26 cellular contexts compared by ENCODE assay signal in genomic region chrX:30863969-30864368, GRCh38. TPM values are rescaled to one million over a fixed set of nuclear protein-coding genes. Genes with fewer than 3 reads are reported as not detected.
DNase-seq lines count a peak whose midpoint lies in the region; ATAC-seq and TF ChIP-seq lines count a peak whose summit lies in the region.
"Had no signal": no experiment of that assay in that cellular context is flagged by ENCODE, and none has a peak within 500 bp of the region (broad histone marks: within the 10 kb centered on the region; RNA-seq: fewer than 3 reads in every experiment).

No MANE protein-coding gene starts in this region.

- no peaks in the 10 kb centered on the region for H3K36me3 Mint-ChIP-seq in neural crest cell (ENCODE audit: low read depth)

- peak overlapping the region in 2 of 12 donors; percentile 9 to 33 for H3K27ac ChIP-seq in heart left ventricle
- H3K27ac ChIP-seq: neutrophil, right lobe of liver, RWPE1, suprapubic skin had no signal

- H3K9me3 ChIP-seq in heart left ventricle = no peaks in the 10 kb centered on the region
- H3K9me3 ChIP-seq: MG63, neutrophil, right lobe of liver, SK-N-SH, suprapubic skin had no signal

- no peak for TF ChIP-seq CTCF in heart left ventricle (IDR thresholded peaks at IDR 0.05)
- no peak for TF ChIP-seq CTCF in neural crest cell (conservative IDR thresholded peaks at IDR 0.05)

- peak; percentile 47 for DNase-seq in CD1c-positive myeloid dendritic cell (ENCODE audit: extremely low spot score)
- peak in 4 of 5 donors; percentile 6 to 41 (median 22) for DNase-seq in heart left ventricle
- DNase-seq in neural crest cell (ENCODE audit: low read depth, low spot score) = no peak
- DNase-seq in A172 (ENCODE audit: low spot score) = no peak
- no peak for DNase-seq in DMS 273 treated with DMSO at 0.1 percent for 48 hours (lab: John Stamatoyannopoulos, UW)
- DNase-seq: activated CD4-positive, alpha-beta T cell treated with anti-CD3 and anti-CD28 coated beads for 36 hours; activated CD8-positive, alpha-beta memory T cell treated with anti-CD3 and anti-CD28 coated beads for 24 hours; activated effector memory CD4-positive, alpha-beta T cell treated with anti-CD3 and anti-CD28 coated beads, Interleukin-2, amount 50 U/mL, for 16 hours; activated naive CD8-positive, alpha-beta T cell treated with anti-CD3 and anti-CD28 coated beads for 36 hours; CD4-positive, alpha-beta T cell; central memory CD4-positive, alpha-beta T cell; mesendoderm; MG63; NCI-H1417 treated with DMSO at 0.1 percent for 48 hours; NCI-H2081 treated with DMSO at 0.1 percent for 48 hours; NCI-H345; right lobe of liver; SK-N-SH; stimulated activated naive CD4-positive, alpha-beta T cell; T-helper 17 cell had no signal

- H3K4me1 Mint-ChIP-seq in neural crest cell = no peaks in the 10 kb centered on the region
- H3K4me1 Mint-ChIP-seq: activated CD4-positive, alpha-beta T cell treated with anti-CD3 and anti-CD28 coated beads for 36 hours; T-helper 17 cell had no signal

- H3K4me3 ChIP-seq in heart left ventricle = no peak overlapping the region
- H3K4me3 ChIP-seq: MG63, right lobe of liver, suprapubic skin had no signal

- H3K27me3 Mint-ChIP-seq in neural crest cell (ENCODE audit: low read depth) = no peaks in the 10 kb centered on the region
- H3K27me3 Mint-ChIP-seq: activated CD4-positive, alpha-beta T cell treated with anti-CD3 and anti-CD28 coated beads for 36 hours; activated naive CD8-positive, alpha-beta T cell treated with anti-CD3 and anti-CD28 coated beads for 36 hours; CD4-positive, alpha-beta T cell; T-helper 17 cell had no signal

- H3K4me1 ChIP-seq in heart left ventricle = peaks cover 0 to 4% (median 0%) of the 10 kb centered on the region in 12 donors
- H3K4me1 ChIP-seq: right lobe of liver, suprapubic skin had no signal

- no peaks in the 10 kb centered on the region for H3K9me3 Mint-ChIP-seq in neural crest cell
- H3K9me3 Mint-ChIP-seq: activated naive CD8-positive, alpha-beta T cell treated with anti-CD3 and anti-CD28 coated beads for 36 hours; CD4-positive, alpha-beta T cell had no signal

- H3K27ac Mint-ChIP-seq in neural crest cell (ENCODE audit: unreplicated experiment) = peak overlapping the region; percentile 19
- H3K27ac Mint-ChIP-seq: activated CD4-positive, alpha-beta T cell treated with anti-CD3 and anti-CD28 coated beads for 36 hours; activated naive CD8-positive, alpha-beta T cell treated with anti-CD3 and anti-CD28 coated beads for 36 hours; CD4-positive, alpha-beta T cell; T-helper 17 cell had no signal

- no peak overlapping the region for H3K4me3 Mint-ChIP-seq in neural crest cell
- H3K4me3 Mint-ChIP-seq: activated CD4-positive, alpha-beta T cell treated with anti-CD3 and anti-CD28 coated beads for 36 hours; activated naive CD8-positive, alpha-beta T cell treated with anti-CD3 and anti-CD28 coated beads for 36 hours; CD4-positive, alpha-beta T cell; T-helper 17 cell had no signal

- WGBS in heart left ventricle, 4 donors = 40 to 92% (median 71%) methylated on average over 1 of the region's 1 CpG

- ATAC-seq in HG03432 (IDR thresholded peaks at IDR 0.05; ENCODE audit: unreplicated experiment) (peak; percentile 42), heart left ventricle (peak in 3 of 4 donors; percentile 68 to 87 (median 80)), GM21737 (IDR thresholded peaks at IDR 0.05; ENCODE audit: unreplicated experiment) (no peak), HG02798 (IDR thresholded peaks at IDR 0.05; ENCODE audit: poor library complexity, unreplicated experiment) (no peak)
- ATAC-seq: activated CD4-positive, alpha-beta T cell treated with anti-CD3 and anti-CD28 coated beads for 36 hours; T-helper 17 cell had no signal

- peaks cover 0 to 27% (median 5%) of the 10 kb centered on the region in 9 donors for H3K36me3 ChIP-seq in heart left ventricle
- H3K36me3 ChIP-seq: MG63, suprapubic skin had no signal

- no peaks in the 10 kb centered on the region for H3K27me3 ChIP-seq in heart left ventricle
- H3K27me3 ChIP-seq: MG63, neutrophil, right lobe of liver, suprapubic skin had no signal

- intact Hi-C loops in heart left ventricle (cut with DNase I) = no loop called here

- no peak for TF ChIP-seq POLR2A in heart left ventricle (IDR thresholded peaks at IDR 0.05)

RNA-seq across cellular contexts. Expression of gene TAB3, which starts 25.1 kb away (rescaled TPM):
- total RNA-seq in heart left ventricle (10 to 100 TPM; 12.0 to 27.8 (median 16.3) TPM), neural crest cell (13.2 and 13.3 TPM in 2 replicates)
- 1 to 10 TPM; 3.8 to 9.8 TPM for polyA plus RNA-seq in heart left ventricle
- 29.9 and 33.5 TPM in 2 replicates for total RNA-seq in A172 (2014; rRNA removed; shearing (Covaris generic))

Comparison
In these comparisons a context has a peak if more than half of its experiments do, and no peak if none do; other contexts are left out.
1. DNase-seq: peak in CD1c-positive myeloid dendritic cell (single experiment) and heart left ventricle (4 of 5); none in neural crest cell (single experiment), A172 (single experiment) and DMS 273 treated with DMSO at 0.1 percent for 48 hours (single experiment).
2. ATAC-seq: peak in HG03432 (single experiment) and heart left ventricle (3 of 4); none in GM21737 (single experiment) and HG02798 (single experiment).